ENCODE assay signal across 8 cellular contexts in the genomic region with DNA sequence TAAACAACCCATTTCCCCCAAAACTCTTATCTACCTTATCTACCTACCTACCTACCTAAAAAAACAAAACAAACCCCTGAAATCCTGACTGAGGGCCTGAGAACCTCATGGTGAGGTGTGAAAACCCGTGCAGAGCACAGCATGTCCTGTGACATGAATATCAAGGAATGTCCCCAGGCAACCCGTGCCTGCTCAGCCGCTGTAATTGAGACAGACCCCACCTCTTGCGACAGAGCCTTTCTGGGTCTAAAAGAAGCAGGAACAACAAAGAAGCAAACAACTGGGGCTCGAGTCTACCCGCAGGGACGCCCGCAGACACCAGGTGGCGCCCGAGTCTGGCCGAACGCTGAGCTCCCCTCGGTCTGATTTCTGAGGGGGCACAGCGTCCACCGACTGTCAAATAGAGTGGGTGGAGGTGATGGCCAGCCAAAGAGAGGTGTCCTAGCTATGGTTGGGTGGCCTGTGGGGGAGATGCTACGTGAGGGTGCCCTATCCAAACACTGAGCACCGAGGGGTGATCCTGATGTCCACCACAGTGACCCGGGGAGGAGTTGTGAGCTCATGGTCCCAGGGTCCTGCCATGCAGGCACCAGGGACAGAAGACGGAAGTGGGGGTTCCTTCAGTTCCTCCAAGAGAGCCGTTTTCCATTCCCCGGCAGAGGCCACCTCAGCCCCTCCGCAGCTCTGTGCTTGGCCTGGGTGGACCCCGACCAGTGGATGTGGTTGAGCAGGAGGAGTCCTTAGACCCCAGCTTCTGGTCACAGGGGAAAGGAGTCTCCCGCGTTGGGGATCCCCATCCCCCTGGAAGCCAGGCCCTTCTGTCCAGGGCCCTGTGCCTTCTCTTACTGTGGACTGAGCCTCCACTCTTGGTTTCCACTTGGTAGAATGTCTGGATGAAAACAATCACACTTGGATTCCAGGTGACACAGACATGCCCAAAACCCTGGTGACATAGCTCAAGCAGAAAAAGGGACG.
DNase-seq lines count a peak whose midpoint lies in the region; ATAC-seq and TF ChIP-seq lines count a peak whose summit lies in the region.

No MANE protein-coding gene starts in this region.

- no peak overlapping the region for H3K27ac ChIP-seq in lung (ENCODE audit: low read depth in 1 of 2, low read length in 1 of 2)

- intact Hi-C loops in Calu3 (cut with micrococcal nuclease; ENCODE audit: unreplicated experiment) = loop anchor here (2.0 to 5.0 kb wide), 4 partner anchors 722 to 1267 kb away; a partner anchor contains a TSS

- H3K9me3 ChIP-seq in lung (ENCODE audit: control insufficient read depth in 2 of 2, insufficient read depth in 1 of 2, low read length in 1 of 2) = no peaks in the 10 kb centered on the region

- no peak overlapping the region for H3K4me3 ChIP-seq in lung

- peaks cover 3% of the 10 kb centered on the region for H3K9me3 Mint-ChIP-seq in Calu3 (ENCODE audit: low read depth, unreplicated experiment)

- H3K4me1 ChIP-seq in lung (ENCODE audit: control insufficient read depth in 2 of 2, insufficient read depth in 2 of 2, low read length in 2 of 2) = no peaks in the 10 kb centered on the region

- peaks cover 83% of the 10 kb centered on the region for H3K27me3 Mint-ChIP-seq in Calu3 (ENCODE audit: unreplicated experiment)

- peaks cover 21% of the 10 kb centered on the region for H3K4me1 Mint-ChIP-seq in Calu3 (ENCODE audit: low read depth, unreplicated experiment)

- H3K36me3 Mint-ChIP-seq in Calu3 (ENCODE audit: insufficient read depth, unreplicated experiment) = no peaks in the 10 kb centered on the region

- peak; percentile 90 for DNase-seq in Calu3
- peak; percentile 84 for DNase-seq in NCI-H82 (lab: John Stamatoyannopoulos, UW)
- peak; percentile 81 to 85 for DNase-seq in activated CD4-positive, alpha-beta T cell treated with anti-CD3 and anti-CD28 coated beads, Interleukin-2, amount 50 U/mL, for 48 hours
- peak; percentile 60 for DNase-seq in dermis blood vessel endothelial cell
- DNase-seq in lung (ENCODE audit: low spot score) = peak; percentile 79
- DNase-seq in stimulated activated CD4-positive, alpha-beta T cell treated with anti-CD3 and anti-CD28 coated beads, TNF-alpha, amount 100 ng/mL, for 48 hours (ENCODE audit: low read depth in 3 of 3) = peak; percentile 54 to 75 (median 64)

- WGBS in lung, 2 donors = 31 to 35% methylated on average over 26 of the region's 26 CpGs

- TF ChIP-seq CTCF in Calu3 (IDR thresholded peaks at IDR 0.05; ENCODE audit: unreplicated experiment) = peak; percentile 98
- peak; percentile 83 for TF ChIP-seq CTCF in lung (IDR thresholded peaks at IDR 0.05; ENCODE audit: control extremely low read depth, extremely low read depth)

- peak overlapping the region; percentile 20 for H3K27ac Mint-ChIP-seq in Calu3 (ENCODE audit: unreplicated experiment)

- CTCF ChIA-PET in Calu3 (lab: Charles Lee) = interaction anchor here (0.8 to 2.1 kb wide), 12 partner anchors 13 to 1267 kb away, joined by 3 to 22 read pairs (median 6); no protein-coding TSS in a partner anchor

- no peaks in the 10 kb centered on the region for H3K27me3 ChIP-seq in lung (ENCODE audit: control insufficient read depth, insufficient read depth)

- H3K4me3 Mint-ChIP-seq in Calu3 (ENCODE audit: low read depth, unreplicated experiment) = peak overlapping the region; percentile 2

- BruUV-seq in Calu3 (replicated peaks; lab: Mats Ljungman, UMichigan) = no TSS peak

- ATAC-seq in HG02763 (IDR thresholded peaks at IDR 0.05; ENCODE audit: unreplicated experiment) (peak; percentile 64), lung (ENCODE audit: insufficient read depth, low FRiP score) (peak; percentile 76), HG03442 (IDR thresholded peaks at IDR 0.05; ENCODE audit: unreplicated experiment) (no peak)

- no peaks in the 10 kb centered on the region for H3K36me3 ChIP-seq in lung (ENCODE audit: control insufficient read depth in 2 of 2, insufficient read depth in 2 of 2, low read length in 2 of 2)
